ENCODE assay signal across 7 cellular contexts in genomic region chr20:49281059-49281912, GRCh38. TPM values are rescaled to one million over a fixed set of nuclear protein-coding genes. Genes with fewer than 3 reads are reported as not detected.
A peak's percentile ranks its signal among the peaks of the same experiment; 100 is the strongest.
DNase-seq lines count a peak whose midpoint lies in the region; ATAC-seq, FAIRE-seq and TF ChIP-seq lines count a peak whose summit lies in the region.

No MANE protein-coding gene starts in this region.

- POLR2A ChIA-PET in Panc1 (lab: Charles Lee): no interaction called here

- peaks cover 77% of the 10 kb centered on the region for H3F3A ChIP-seq in GM23338 (replicated peaks; ENCODE audit: low read depth)

- CTCF ChIA-PET in Panc1 (lab: Charles Lee): no interaction called here

- peak; percentile 78 for DNase-seq in GM23338 (ENCODE audit: low spot score)
- DNase-seq in Panc1 (ENCODE audit: low read depth, low spot score): no peak
- peak; percentile 84 for DNase-seq in endodermal cell
- no peak for DNase-seq in psoas muscle
- DNase-seq in NCI-H1417 treated with DMSO at 0.1 percent for 48 hours (lab: John Stamatoyannopoulos, UW): no peak
- DNase-seq in D721Med (ENCODE audit: insufficient read length, low spot score): no peak
- DNase-seq in NCI-H2107 treated with DMSO at 0.1 percent for 48 hours (lab: John Stamatoyannopoulos, UW; ENCODE audit: unreplicated experiment): no peak

- TF ChIP-seq CTCF in GM23338 (conservative IDR thresholded peaks at IDR 0.05; ENCODE audit: low read depth in 2 of 2): no peak
- no peak for TF ChIP-seq CTCF in Panc1 (IDR thresholded peaks at IDR 0.05)
- no peak for TF ChIP-seq CTCF in endodermal cell (conservative IDR thresholded peaks at IDR 0.05)
- no peak for TF ChIP-seq CTCF in psoas muscle (IDR thresholded peaks at IDR 0.05)
- TF ChIP-seq CTCF in D721Med (IDR thresholded peaks at IDR 0.05; ENCODE audit: insufficient read depth, missing control alignments): no peak

- H3K4me3 ChIP-seq in GM23338 (peak overlapping the region; percentile 100), Panc1 (ENCODE audit: low read depth in 2 of 2, low read length in 2 of 2) (peak overlapping the region; percentile 93 to 96), endodermal cell (ENCODE audit: low read length) (peak overlapping the region; percentile 98), psoas muscle (peak overlapping the region; percentile 84)

- H2AFZ ChIP-seq in GM23338: no peak overlapping the region

- H3K4me1 Mint-ChIP-seq in GM23338: peaks cover 61% of the 10 kb centered on the region
- H3K4me1 Mint-ChIP-seq in endodermal cell: peaks cover 57% of the 10 kb centered on the region

- H3K36me3 ChIP-seq in GM23338 (ENCODE audit: insufficient read depth) (peaks cover 77% of the 10 kb centered on the region), Panc1 (ENCODE audit: control insufficient read depth, insufficient read depth, low read length) (peaks cover 68% of the 10 kb centered on the region), endodermal cell (ENCODE audit: control insufficient read depth, insufficient read depth, low read length) (peaks cover 81% of the 10 kb centered on the region), psoas muscle (ENCODE audit: insufficient read depth in 1 of 2, low read depth in 1 of 2) (peaks cover 46 to 72% of the 10 kb centered on the region in 2 donors)

- H3K9me2 ChIP-seq in GM23338 (ENCODE audit: insufficient read depth): no peaks in the 10 kb centered on the region

- in situ Hi-C loops in Panc1 (cut with HindIII; ENCODE audit: low pct_unique_long_range_greater_than_20kb, low sequenced_read_pairs): no loop called here

- H3K27ac ChIP-seq in GM23338 (ENCODE audit: low read depth) (peak overlapping the region; percentile 93), Panc1 (ENCODE audit: low read length) (peak overlapping the region; percentile 98), endodermal cell (ENCODE audit: low read depth, low read length) (no peak overlapping the region), psoas muscle (no peak overlapping the region)

- peak overlapping the region; percentile 100 for H3K4me3 Mint-ChIP-seq in GM23338
- H3K4me3 Mint-ChIP-seq in endodermal cell: peak overlapping the region; percentile 100

- H3K9me3 Mint-ChIP-seq in GM23338 (peaks cover 69% of the 10 kb centered on the region), endodermal cell (peaks cover 30% of the 10 kb centered on the region)

- H3K4me2 ChIP-seq in GM23338: peak overlapping the region; percentile 85

- H3K36me3 Mint-ChIP-seq in GM23338 (ENCODE audit: low read depth) (peaks cover 88% of the 10 kb centered on the region), endodermal cell (ENCODE audit: low read depth) (peaks cover 85% of the 10 kb centered on the region)

- H3K9me3 ChIP-seq in Panc1 (ENCODE audit: control insufficient read depth, insufficient read depth, low read depth, low read length) (no peaks in the 10 kb centered on the region), endodermal cell (ENCODE audit: control insufficient read depth, low read length) (peaks cover 48% of the 10 kb centered on the region), psoas muscle (peaks cover 2% of the 10 kb centered on the region)

- H3K27me3 ChIP-seq in GM23338 (ENCODE audit: insufficient read depth) (no peaks in the 10 kb centered on the region), Panc1 (ENCODE audit: control insufficient read depth, insufficient read depth, low read length) (no peaks in the 10 kb centered on the region), endodermal cell (ENCODE audit: control insufficient read depth, insufficient read depth, low read length, poor library complexity, severe bottlenecking) (no peaks in the 10 kb centered on the region), psoas muscle (ENCODE audit: insufficient read depth in 3 of 3, low read length in 2 of 3) (no peaks in the 10 kb centered on the region)

- H4K20me1 ChIP-seq in GM23338 (replicated peaks; ENCODE audit: insufficient read depth): peaks cover 71% of the 10 kb centered on the region

- peak; percentile 4 for ATAC-seq in GM23338
- no peak for ATAC-seq in Panc1
- ATAC-seq in psoas muscle: no peak

- H3K27ac Mint-ChIP-seq in GM23338 (peak overlapping the region; percentile 99), endodermal cell (peak overlapping the region; percentile 99)

- H3K79me2 ChIP-seq in GM23338 (replicated peaks; ENCODE audit: insufficient read depth): peaks cover 87% of the 10 kb centered on the region

- H3K9ac ChIP-seq in endodermal cell (ENCODE audit: extremely low read depth, low read length, poor library complexity, severe bottlenecking): peak overlapping the region; percentile 99

- H3K27me3 Mint-ChIP-seq in GM23338 (ENCODE audit: insufficient read depth, low read depth, poor library complexity) (peaks cover 70% of the 10 kb centered on the region), endodermal cell (ENCODE audit: insufficient read depth) (no peaks in the 10 kb centered on the region)

- no TSS peak for BruUV-seq in Panc1 (replicated peaks; lab: Mats Ljungman, UMichigan)

- H3K4me1 ChIP-seq in GM23338 (ENCODE audit: insufficient read depth) (peaks cover 41% of the 10 kb centered on the region), Panc1 (ENCODE audit: control insufficient read depth, insufficient read depth, low read length) (peaks cover 43% of the 10 kb centered on the region), endodermal cell (ENCODE audit: control insufficient read depth, insufficient read depth, low read length) (no peaks in the 10 kb centered on the region), psoas muscle (peaks cover 48% of the 10 kb centered on the region)

- 21 to 42% methylated on average over 8 to 13 of the region's 13 CpGs for WGBS in endodermal cell (ENCODE audit: insufficient coverage in 1 of 2, insufficient read length in 1 of 2), 2 experiments
- 65 to 71% (median 71%) methylated on average over 13 of the region's 13 CpGs for WGBS in psoas muscle, 3 donors

- intact Hi-C loops in Panc1 (cut with micrococcal nuclease; ENCODE audit: unreplicated experiment): no loop called here
- intact Hi-C loops in psoas muscle (cut with DNase I): no loop called here

- no peak for FAIRE-seq in D721Med (lab: Jason Lieb, UNC)

TF ChIP-seq in GM23338, 12 proteins besides CTCF, POLR2A, EP300 and RAD21 (continues in another document):
- TF ChIP-seq EZH2 (IDR thresholded peaks at IDR 0.05; ENCODE audit: low read depth, unreplicated experiment) (no peak), ZNF331 (CRISPR knock-in tag; IDR thresholded peaks at IDR 0.05; ENCODE audit: low read depth) (no peak), CREB1 (CRISPR knock-in tag; IDR thresholded peaks at IDR 0.05; ENCODE audit: low read depth) (no peak), EZH2phosphoT487 (IDR thresholded peaks at IDR 0.05; ENCODE audit: unreplicated experiment) (no peak), STAT1 (IDR thresholded peaks at IDR 0.05; ENCODE audit: unreplicated experiment) (no peak), ZNF114 (CRISPR knock-in tag; IDR thresholded peaks at IDR 0.05) (no peak), REST (IDR thresholded peaks at IDR 0.05; ENCODE audit: unreplicated experiment) (no peak), POLR2AphosphoS5 (IDR thresholded peaks at IDR 0.05; ENCODE audit: low read depth) (no peak), JUNB (IDR thresholded peaks at IDR 0.05; ENCODE audit: unreplicated experiment) (no peak), ETS1 (IDR thresholded peaks at IDR 0.05) (no peak)

RNA-seq across cellular contexts. Expression of gene ZNFX1, which starts 3.4 kb away (rescaled TPM):
- 11.1 and 12.1 TPM in 2 replicates for total RNA-seq in GM23338 (2014; rRNA removed; shearing (Covaris generic))
- polyA plus RNA-seq in GM23338 (2016; fragmentation: Nextera tagmentation; extraction: Ambion mirVana): 6.1 and 6.2 TPM in 2 replicates
- total RNA-seq in Panc1 (2021; ENCODE audit: unreplicated experiment): 39.4 TPM
- 22.5 TPM for polyA plus RNA-seq in Panc1 (2012; ENCODE audit: insufficient read length)
- total RNA-seq in endodermal cell: 1 to 10 TPM; 8.1 to 8.9 TPM
- polyA plus RNA-seq in endodermal cell (2013, experiment 1 of 2): 6.7 TPM
- polyA plus RNA-seq in endodermal cell (2013, experiment 2 of 2): 6.1 TPM
- 10 to 100 TPM; 21.7 to 29.6 (median 24.6) TPM for total RNA-seq in psoas muscle
- 10 to 100 TPM in 2 of 3 donors, 1 to 10 TPM in 1; 8.4 to 16.1 (median 15.3) TPM for polyA plus RNA-seq in psoas muscle

Comparison
In these comparisons a context has a peak if more than half of its experiments do, and no peak if none do; other contexts are left out.
1. DNase-seq: peak in GM23338 (single experiment) and endodermal cell (single experiment); none in Panc1 (single experiment), psoas muscle (0 of 2), NCI-H1417 treated with DMSO at 0.1 percent for 48 hours (single experiment), D721Med (single experiment) and NCI-H2107 treated with DMSO at 0.1 percent for 48 hours (single experiment).
2. H3K27ac ChIP-seq: peak in GM23338 (single experiment) and Panc1 (single experiment); none in endodermal cell (single experiment) and psoas muscle (single experiment).
3. Peak in every context shown above with its lines, with median percentiles within 50 percentile points of each other: H3K4me3 ChIP-seq.